In genomic region chr20:59042151-59042795, GRCh38 we compare ENCODE assay signal across 8 cellular contexts. TPM values are rescaled to one million over a fixed set of nuclear protein-coding genes. Genes with fewer than 3 reads are reported as not detected.
DNase-seq lines count a peak whose midpoint lies in the region; ATAC-seq, FAIRE-seq and TF ChIP-seq lines count a peak whose summit lies in the region.

TSS of gene PRELID3B (minus strand) at chr20:59042786. CDS start at chr20:59042730, 56 bp downstream.

- peak within 1 kb of the TSS; percentile 83 for H3K4me2 ChIP-seq in OCI-LY3 (ENCODE audit: low read length)

- H3K27me3 ChIP-seq in OCI-LY3 (ENCODE audit: low read depth, low read length) (no peaks in the 10 kb centered on the region), layer of hippocampus (ENCODE audit: control insufficient read depth, insufficient read depth, low read length) (no peaks in the 10 kb centered on the region), stomach smooth muscle (ENCODE audit: control insufficient read depth in 1 of 2, insufficient read depth in 2 of 2, low read length in 2 of 2) (no peaks in the 10 kb centered on the region)

- peak; percentile 51 for TF ChIP-seq POLR2A in GM12891 (IDR thresholded peaks at IDR 0.05; ENCODE audit: low read depth, low read length)

- peak within 1 kb of the TSS; percentile 53 for H3K27ac ChIP-seq in OCI-LY3 (ENCODE audit: low read length)
- H3K27ac ChIP-seq in caudate nucleus (ENCODE audit: low read depth, low read length), result peak within 1 kb of the TSS; percentile 67
- H3K27ac ChIP-seq in layer of hippocampus (ENCODE audit: low read depth, low read length), result peak within 1 kb of the TSS; percentile 77
- H3K27ac ChIP-seq in stomach smooth muscle (ENCODE audit: low read length), result peak within 1 kb of the TSS; percentile 50

- H4K20me1 ChIP-seq in OCI-LY3 (ENCODE audit: insufficient read depth, low read length), result peaks cover 34% of the 10 kb centered on the region

- H2AFZ ChIP-seq in OCI-LY3 (ENCODE audit: low read depth, low read length), result peak within 1 kb of the TSS; percentile 90

- peak within 1 kb of the TSS; percentile 83 for H3K4me3 ChIP-seq in OCI-LY3 (ENCODE audit: low read length)
- peak within 1 kb of the TSS; percentile 72 to 87 for H3K4me3 ChIP-seq in stomach smooth muscle (ENCODE audit: low read length in 2 of 2)

- in situ Hi-C loops in ACHN (cut with HindIII; ENCODE audit: low pct_ligation_motif_present, low pct_unique_long_range_greater_than_20kb, low sequenced_read_pairs), result no loop called here

- TF ChIP-seq CTCF in OCI-LY3 (IDR thresholded peaks at IDR 0.05; ENCODE audit: low read depth, low read length), result 0 out of 2 replicates have a peak, but pooled peaks have one; percentile 8

- H3K9me3 ChIP-seq in OCI-LY3 (ENCODE audit: insufficient read depth, low read length) (no peaks in the 10 kb centered on the region), stomach smooth muscle (ENCODE audit: control insufficient read depth in 2 of 2, low read length in 2 of 2) (no peaks in the 10 kb centered on the region)

- peaks cover 34% of the 10 kb centered on the region for H3K4me1 ChIP-seq in OCI-LY3 (ENCODE audit: low read length)
- peaks cover 15% of the 10 kb centered on the region for H3K4me1 ChIP-seq in stomach smooth muscle (ENCODE audit: control insufficient read depth, insufficient read depth, low read length)

- FAIRE-seq in GM12891 (lab: Jason Lieb, UNC), result peak; percentile 35

- peak; percentile 35 for ATAC-seq in HG02763 (IDR thresholded peaks at IDR 0.05; ENCODE audit: unreplicated experiment)

- H3K79me2 ChIP-seq in OCI-LY3 (ENCODE audit: low read length), result peaks cover 56% of the 10 kb centered on the region

- H3K36me3 ChIP-seq in OCI-LY3 (replicated peaks; ENCODE audit: low read depth, low read length) (peaks cover 33% of the 10 kb centered on the region), stomach smooth muscle (ENCODE audit: control insufficient read depth in 2 of 2, insufficient read depth in 2 of 2, low read length in 2 of 2) (peaks cover 8 to 9% of the 10 kb centered on the region in 2 donors)

- H3K9ac ChIP-seq in OCI-LY3 (ENCODE audit: low read length) (peak within 1 kb of the TSS; percentile 91), stomach smooth muscle (ENCODE audit: low read length in 2 of 2) (peak within 1 kb of the TSS; percentile 73 to 84)

- DNase-seq in ACHN (peak; percentile 11), GM12891 (ENCODE audit: insufficient read length, low spot score) (no peak), caudate nucleus (lab: John Stamatoyannopoulos, UW) (peak in 1 of 61 donors; percentile 51), NCI-H1694 (lab: John Stamatoyannopoulos, UW) (no peak)

TF ChIP-seq in GM12891, 5 proteins besides CTCF, POLR2A, EP300 and RAD21:
- TF ChIP-seq TAF1 (IDR thresholded peaks at IDR 0.05; ENCODE audit: low read depth, low read length), result no peak; the same call in 1 of the 2 replicates
- peak; percentile 79 for TF ChIP-seq POLR2AphosphoS5 (IDR thresholded peaks at IDR 0.05; ENCODE audit: low read depth, low read length)
TF ChIP-seq in GM12891: peak in this region for 1.

RNA-seq across cellular contexts. Expression of gene PRELID3B, which starts in this region (rescaled TPM):
- polyA plus RNA-seq in GM12891 (2012; ENCODE audit: low read depth, missing spikeins), result 63.8 TPM
